8 cellular contexts compared by ENCODE assay signal in the genomic region with DNA sequence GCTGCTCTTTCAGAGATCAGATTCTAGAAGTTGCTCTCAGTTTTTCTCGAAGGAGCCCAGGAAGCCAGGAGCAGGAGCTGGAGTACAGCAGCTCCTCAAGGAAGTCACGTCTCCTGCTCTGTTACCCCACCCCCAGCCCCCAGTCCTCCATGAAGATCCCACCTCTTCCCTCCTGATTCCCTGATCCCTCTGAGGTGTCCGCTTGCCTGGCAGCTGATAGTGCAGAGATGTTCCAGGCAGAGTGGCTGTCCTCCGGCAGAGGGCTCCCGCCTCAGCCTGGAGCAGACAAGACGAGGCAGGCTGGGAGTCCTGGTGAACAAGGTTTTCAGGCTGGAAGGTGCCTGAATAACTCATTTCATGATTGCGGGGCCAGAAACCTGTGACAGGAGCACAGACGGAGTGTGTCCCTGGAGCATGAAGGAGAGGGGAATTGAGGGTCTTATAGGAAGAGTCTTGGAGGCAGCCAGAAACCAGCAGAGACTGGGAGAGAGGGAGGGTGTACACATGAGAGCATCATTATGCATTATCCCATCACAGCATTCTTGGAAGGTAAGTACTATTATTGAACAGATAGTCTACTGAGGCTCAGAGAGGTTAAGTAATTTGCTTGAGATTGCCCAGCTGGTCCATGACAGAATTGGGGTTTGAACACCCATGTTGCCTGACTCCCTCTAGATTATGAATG. TPM values are rescaled to one million over a fixed set of nuclear protein-coding genes. Genes with fewer than 3 reads are reported as not detected.
A peak's percentile ranks its signal among the peaks of the same experiment; 100 is the strongest.
DNase-seq lines count a peak whose midpoint lies in the region; ATAC-seq, FAIRE-seq and TF ChIP-seq lines count a peak whose summit lies in the region.

No MANE protein-coding gene starts in this region.

- in situ Hi-C loops in HepG2 (cut with HindIII; ENCODE audit: extremely low pct_ligation_motif_present, low pct_unique_long_range_greater_than_20kb) = no loop called here

- intact Hi-C loops in dorsolateral prefrontal cortex (cut with DNase I) = loop anchor here (5.0 to 10.0 kb wide), 2 partner anchors 179 to 182 kb away; no protein-coding TSS in a partner anchor
- intact Hi-C loops in HepG2 (cut with micrococcal nuclease; ENCODE audit: unreplicated experiment) = loop anchor here (10.0 kb wide), 1 partner anchor 179 kb away; no protein-coding TSS in a partner anchor

- no peak overlapping the region for H2AFZ ChIP-seq in HepG2 (ENCODE audit: low read length)

- no peak overlapping the region for H3K27ac Mint-ChIP-seq in stimulated activated naive B cell treated with anti-CD40 and anti-IgM and Interleukin-4, amounts not matched to agents 10 μg/mL and 1 μg/mL and 100 μg/mL, for 72 hours

- H3K4me3 Mint-ChIP-seq in stimulated activated naive B cell treated with anti-CD40 and anti-IgM and Interleukin-4, amounts not matched to agents 10 μg/mL and 1 μg/mL and 100 μg/mL, for 72 hours = peak overlapping the region; percentile 78 to 83

- H3K4me1 ChIP-seq in HepG2 (ENCODE audit: insufficient read depth, low read length) = no peaks in the 10 kb centered on the region

- no peak for TF ChIP-seq POLR2A in HepG2 (IDR thresholded peaks at IDR 0.05; ENCODE audit: insufficient read depth in 1 of 2, low read depth in 2 of 2, low read length in 2 of 2)

- TF ChIP-seq CTCF in C4-2B (conservative IDR thresholded peaks at IDR 0.05) = peak; percentile 74
- peak; percentile 64 for TF ChIP-seq CTCF in HL-60 (IDR thresholded peaks at IDR 0.05; ENCODE audit: insufficient read depth, low read length)
- peak in 55 of 56 donors; percentile 31 to 70 (median 59) for TF ChIP-seq CTCF in dorsolateral prefrontal cortex (IDR thresholded peaks at IDR 0.05 in 54 of 56, conservative IDR thresholded peaks at IDR 0.05 in 2 of 56; ENCODE audit: low read depth in 1 of 56, partially characterized antibody in 56 of 56)
- TF ChIP-seq CTCF in HepG2 (CRISPR knock-in tag; IDR thresholded peaks at IDR 0.05) = peak; percentile 82

- H3K27me3 Mint-ChIP-seq in stimulated activated naive B cell treated with anti-CD40 and anti-IgM and Interleukin-4, amounts not matched to agents 10 μg/mL and 1 μg/mL and 100 μg/mL, for 72 hours = peaks cover 35 to 41% of the 10 kb centered on the region in 2 donors

- POLR2A ChIA-PET in HepG2 (lab: Yijun Ruan, JAX) = no interaction called here

- DNase-seq in HL-60 (ENCODE audit: low read depth in 1 of 2, low spot score in 1 of 2) (peak in 1 of 2 experiments; percentile 44), SK-N-DZ (ENCODE audit: low spot score) (peak; percentile 74), dorsolateral prefrontal cortex (peak; percentile 44 to 90 (median 78)), HepG2 (ENCODE audit: low spot score) (peak; percentile 24)
- DNase-seq in stimulated activated naive B cell treated with anti-CD40 and anti-IgM and Interleukin-4, amounts not matched to agents 10 μg/mL and 1 μg/mL and 100 μg/mL, for 72 hours = no peak

- H3K27ac ChIP-seq in C4-2B = no peak overlapping the region
- H3K27ac ChIP-seq in HL-60 (replicated peaks) = no peak overlapping the region
- H3K27ac ChIP-seq in dorsolateral prefrontal cortex = peak overlapping the region in 53 of 59 donors; percentile 6 to 90 (median 65)
- no peak overlapping the region for H3K27ac ChIP-seq in HepG2 (ENCODE audit: extremely low read length, insufficient read depth, low read length)

- no peaks in the 10 kb centered on the region for H3K36me3 Mint-ChIP-seq in stimulated activated naive B cell treated with anti-CD40 and anti-IgM and Interleukin-4, amounts not matched to agents 10 μg/mL and 1 μg/mL and 100 μg/mL, for 72 hours

- no TSS peak for BruUV-seq in HepG2 (replicated peaks; lab: Mats Ljungman, UMichigan)

- H3K9me3 ChIP-seq in HepG2 (ENCODE audit: low read length) = no peaks in the 10 kb centered on the region

- TF ChIP-seq RAD21 in HepG2 (CRISPR knock-in tag; IDR thresholded peaks at IDR 0.05) = peak; percentile 38

- no peak overlapping the region for H3K9ac ChIP-seq in HepG2 (ENCODE audit: insufficient read depth, low read depth, low read length)

- H3K4me1 Mint-ChIP-seq in stimulated activated naive B cell treated with anti-CD40 and anti-IgM and Interleukin-4, amounts not matched to agents 10 μg/mL and 1 μg/mL and 100 μg/mL, for 72 hours = peaks cover 12 to 19% of the 10 kb centered on the region in 2 donors

- CTCF ChIA-PET in HepG2 (lab: Yijun Ruan, JAX; ENCODE audit: low intra/inter-chr PET ratio, low total read pairs) = no interaction called here

- H4K20me1 ChIP-seq in HepG2 (ENCODE audit: insufficient read depth, low read length) = no peaks in the 10 kb centered on the region; the same call in 1 of the 2 replicates

- no peaks in the 10 kb centered on the region for H3K9me3 Mint-ChIP-seq in stimulated activated naive B cell treated with anti-CD40 and anti-IgM and Interleukin-4, amounts not matched to agents 10 μg/mL and 1 μg/mL and 100 μg/mL, for 72 hours

- TF ChIP-seq EP300 in HepG2 (IDR thresholded peaks at IDR 0.05; ENCODE audit: low read depth in 2 of 2, low read length in 2 of 2) = no peak
- TF ChIP-seq EP300 in HepG2 (CRISPR knock-in tag; IDR thresholded peaks at IDR 0.05; ENCODE audit: borderline replicate concordance) = no peak

- FAIRE-seq in HepG2 (lab: Jason Lieb, UNC) = no peak

- 0% methylated on average over 5 of the region's 8 CpGs for WGBS in HepG2 (ENCODE audit: low lambda C conversion rate)

- H3K4me3 ChIP-seq in HL-60 (replicated peaks; ENCODE audit: insufficient read depth, low read length) (no peak overlapping the region), dorsolateral prefrontal cortex (peak overlapping the region; percentile 30 to 77 (median 64)), HepG2 (replicated peaks in 1 of 3; ENCODE audit: insufficient read depth in 1 of 3, low read depth in 2 of 3, low read length in 3 of 3) (no peak overlapping the region)

- H3K4me2 ChIP-seq in HepG2 (ENCODE audit: low read depth, low read length) = no peak overlapping the region

- no peaks in the 10 kb centered on the region for H3K36me3 ChIP-seq in HepG2 (replicated peaks in 1 of 2; ENCODE audit: control insufficient read depth in 1 of 2, insufficient read depth in 2 of 2, low read length in 2 of 2)

- peaks cover 43% of the 10 kb centered on the region for H3K27me3 ChIP-seq in HL-60 (ENCODE audit: insufficient read depth, poor library complexity, severe bottlenecking)
- H3K27me3 ChIP-seq in dorsolateral prefrontal cortex = peaks cover 0 to 33% (median 0%) of the 10 kb centered on the region in 45 donors
- H3K27me3 ChIP-seq in HepG2 (ENCODE audit: control insufficient read depth in 1 of 2, insufficient read depth in 2 of 2, low read length in 2 of 2) = peaks cover 0 to 50% of the 10 kb centered on the region in 2 experiments; a peak in 4 of 5 replicates

- ATAC-seq in HepG2 (peak; percentile 99), GM19324 (IDR thresholded peaks at IDR 0.05; ENCODE audit: low FRiP score, unreplicated experiment) (no peak), HG02981 (IDR thresholded peaks at IDR 0.05; ENCODE audit: unreplicated experiment) (no peak)
- ATAC-seq in stimulated activated naive B cell treated with anti-CD40 and anti-IgM and Interleukin-4, amounts not matched to agents 10 μg/mL and 1 μg/mL and 100 μg/mL, for 72 hours (replicated peaks) = peak; percentile 52 to 71

- no peaks in the 10 kb centered on the region for H3K79me2 ChIP-seq in HepG2 (ENCODE audit: insufficient read depth, low read length)

TF ChIP-seq in HepG2, 621 proteins besides CTCF, POLR2A, EP300 and RAD21 (continues in another document):
- TF ChIP-seq XRCC5 (optimal IDR thresholded peaks at IDR 0.05; ENCODE audit: low read length) = peak; percentile 36
- TF ChIP-seq STAG1 (CRISPR knock-in tag; IDR thresholded peaks at IDR 0.05) = peak; percentile 50
- TF ChIP-seq SMC3 (IDR thresholded peaks at IDR 0.05; ENCODE audit: low read length) = peak; percentile 38; the same call in 1 of the 2 replicates
- TF ChIP-seq, protein P1, sequence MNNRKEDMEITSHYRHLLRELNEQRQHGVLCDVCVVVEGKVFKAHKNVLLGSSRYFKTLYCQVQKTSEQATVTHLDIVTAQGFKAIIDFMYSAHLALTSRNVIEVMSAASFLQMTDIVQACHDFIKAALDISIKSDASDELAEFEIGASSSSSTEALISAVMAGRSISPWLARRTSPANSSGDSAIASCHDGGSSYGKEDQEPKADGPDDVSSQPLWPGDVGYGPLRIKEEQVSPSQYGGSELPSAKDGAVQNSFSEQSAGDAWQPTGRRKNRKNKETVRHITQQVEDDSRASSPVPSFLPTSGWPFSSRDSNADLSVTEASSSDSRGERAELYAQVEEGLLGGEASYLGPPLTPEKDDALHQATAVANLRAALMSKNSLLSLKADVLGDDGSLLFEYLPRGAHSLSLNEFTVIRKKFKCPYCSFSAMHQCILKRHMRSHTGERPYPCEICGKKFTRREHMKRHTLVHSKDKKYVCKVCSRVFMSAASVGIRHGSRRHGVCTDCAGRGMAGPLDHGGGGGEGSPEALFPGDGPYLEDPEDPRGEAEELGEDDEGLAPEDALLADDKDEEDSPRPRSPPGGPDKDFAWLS (CRISPR knock-in tag; IDR thresholded peaks at IDR 0.05; ENCODE audit: borderline replicate concordance) = no peak

RNA-seq across cellular contexts. Expression of a gene that starts 1.2 kb away (rescaled TPM):
- 0.03 TPM in 1 of 2 replicates, not detected in the other for polyA plus RNA-seq in SK-N-DZ (2014; cell fraction: cytosol; rRNA removed)
- not detected in 2 replicates for polyA plus RNA-seq in SK-N-DZ (2014; cell fraction: nucleus; rRNA removed)
- 10 to 100 TPM in 74 of 120 experiments, 1 to 10 TPM in 46; 2.4 to 22.9 (median 10.8) TPM for total RNA-seq in dorsolateral prefrontal cortex
- total RNA-seq in HepG2 (2016; rRNA removed; fragmentation: Illumina TruSeq; extraction: Trizol) = not detected in 2 replicates
- not detected in 2 replicates for total RNA-seq in HepG2 (2016; cell fraction: cytosol; rRNA removed; fragmentation: Illumina TruSeq; extraction: Trizol; ENCODE audit: low read depth)
- not detected in 2 replicates for total RNA-seq in HepG2 (2016; cell fraction: insoluble cytoplasmic fraction; rRNA removed; fragmentation: Illumina TruSeq; extraction: Trizol)
- total RNA-seq in HepG2 (2016; cell fraction: membrane; rRNA removed; fragmentation: Illumina TruSeq; extraction: Trizol) = not detected in 2 replicates
- not detected in 2 replicates for total RNA-seq in HepG2 (2016; cell fraction: nucleus; rRNA removed; fragmentation: Illumina TruSeq; extraction: Trizol)
- polyA plus RNA-seq in HepG2 (2011; rRNA removed) = not detected in 2 replicates
- polyA plus RNA-seq in HepG2 (2011; cell fraction: cytosol; rRNA removed) = 0.04 TPM in 1 of 2 replicates, not detected in the other
- polyA plus RNA-seq in HepG2 (2011; cell fraction: nucleus; rRNA removed) = not detected in 2 replicates
- not detected in 2 replicates for polyA plus RNA-seq in HepG2 (2012)
- polyA plus RNA-seq in HepG2 (2016; cell fraction: cytosol; fragmentation: Illumina TruSeq; extraction: Trizol; ENCODE audit: low read depth) = not detected in 2 replicates
- not detected in 2 replicates for polyA plus RNA-seq in HepG2 (2016; cell fraction: insoluble cytoplasmic fraction; fragmentation: Illumina TruSeq; extraction: Trizol; ENCODE audit: low read depth)
- polyA plus RNA-seq in HepG2 (2016; cell fraction: membrane; fragmentation: Illumina TruSeq; extraction: Trizol; ENCODE audit: low read depth) = not detected in 2 replicates
- not detected in 2 replicates for polyA plus RNA-seq in HepG2 (2016; cell fraction: nucleus; fragmentation: Illumina TruSeq; extraction: Trizol; ENCODE audit: insufficient read depth, low read depth)
- polyA minus RNA-seq in HepG2 (2011; rRNA and poly(A)+ RNA removed; ENCODE audit: low replicate concordance) = 26.1 TPM in 1 of 2 replicates, not detected in the other
- not detected in 2 replicates for polyA minus RNA-seq in HepG2 (2011; cell fraction: cytosol; rRNA and poly(A)+ RNA removed)
- not detected in 2 replicates for polyA minus RNA-seq in HepG2 (2011; cell fraction: nucleus; rRNA and poly(A)+ RNA removed)

Comparison
In these comparisons a context has a peak if more than half of its experiments do, and no peak if none do; other contexts are left out.
1. H3K27ac ChIP-seq: peak in dorsolateral prefrontal cortex (53 of 59); none in C4-2B (single experiment), HL-60 (single experiment) and HepG2 (single experiment).
2. H3K4me3 ChIP-seq: peak in dorsolateral prefrontal cortex (59 of 59); none in HL-60 (single experiment) and HepG2 (0 of 3).
3. ATAC-seq: peak in HepG2 (single experiment) and stimulated activated naive B cell treated with anti-CD40 and anti-IgM and Interleukin-4, amounts not matched to agents 10 μg/mL and 1 μg/mL and 100 μg/mL, for 72 hours (2 of 2); none in GM19324 (single experiment) and HG02981 (single experiment).
4. Peak in every context shown above with its lines, with median percentiles within 50 percentile points of each other: CTCF ChIP-seq.